Comparison of ENCODE assay signal across 8 cellular contexts in the genomic region with DNA sequence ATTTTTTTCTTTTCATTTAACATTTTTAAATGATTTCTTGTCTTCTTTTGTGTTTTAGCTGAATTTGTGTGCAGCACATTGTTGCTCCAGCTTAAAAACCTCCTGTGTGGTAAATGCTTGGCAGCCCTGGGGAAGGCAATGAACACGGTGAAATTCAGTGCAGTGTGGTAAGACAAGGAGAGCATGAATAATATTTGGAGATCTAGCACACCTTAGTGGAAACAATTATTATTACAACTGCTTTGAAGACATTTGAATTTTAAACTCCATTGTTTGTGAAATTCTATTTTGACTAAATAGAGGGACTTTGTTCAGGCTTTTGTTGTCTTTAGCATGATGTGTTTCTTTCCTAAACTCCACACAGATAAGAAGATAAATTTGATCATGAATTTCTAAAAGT.
DNase-seq lines count a peak whose midpoint lies in the region; ATAC-seq and TF ChIP-seq lines count a peak whose summit lies in the region.

No MANE protein-coding gene starts in this region.

- no peak for TF ChIP-seq POLR2A in prostate gland (IDR thresholded peaks at IDR 0.05)

- intact Hi-C loops in prostate gland (cut with DNase I), result no loop called here

- DNase-seq in COLO829 (ENCODE audit: low spot score) (peak; percentile 57), SK-N-MC (ENCODE audit: low read depth, low spot score) (peak; percentile 72), foreskin melanocyte (peak; percentile 5), prostate gland (ENCODE audit: low spot score) (peak; percentile 31), COLO668 (lab: John Stamatoyannopoulos, UW; ENCODE audit: unreplicated experiment) (no peak)
- no peak for DNase-seq in activated T-cell treated with anti-CD3 and anti-CD28 coated beads, Interleukin-2, amount 50 U/mL, for 48 hours
- no peak for DNase-seq in activated T-cell treated with anti-CD3 and anti-CD28 coated beads, Interleukin-2, amount 50 U/mL, for 4 hours

- no peaks in the 10 kb centered on the region for H3K79me2 ChIP-seq in Loucy (ENCODE audit: insufficient read depth, low read length)

- H3K9me3 ChIP-seq in Loucy (ENCODE audit: insufficient read depth, low read depth, low read length) (no peaks in the 10 kb centered on the region), SK-N-MC (ENCODE audit: low read depth, low read length) (no peaks in the 10 kb centered on the region), prostate gland (no peaks in the 10 kb centered on the region)

- no peaks in the 10 kb centered on the region for H3F3A ChIP-seq in Loucy (ENCODE audit: low read depth)

- no peaks in the 10 kb centered on the region for H4K20me1 ChIP-seq in Loucy (ENCODE audit: insufficient read depth, low read length, poor library complexity, severe bottlenecking)

- H3K27ac ChIP-seq in SK-N-MC (peak overlapping the region; percentile 78), prostate gland (no peak overlapping the region)

- no peak for ATAC-seq in activated T-cell treated with anti-CD3 and anti-CD28 coated beads, Interleukin-2, amount 50 U/mL, for 4 hours

- TF ChIP-seq CTCF in Loucy (conservative IDR thresholded peaks at IDR 0.05; ENCODE audit: low read length), result peak; percentile 54
- TF ChIP-seq CTCF in prostate gland (IDR thresholded peaks at IDR 0.05), result peak; percentile 33 to 80 (median 64)

- H2AFZ ChIP-seq in Loucy (ENCODE audit: low read length), result no peak overlapping the region

- H3K9ac ChIP-seq in Loucy (ENCODE audit: low read depth, low read length, poor library complexity, severe bottlenecking) (no peak overlapping the region), SK-N-MC (ENCODE audit: insufficient read length) (peak overlapping the region; percentile 58)

- no peak overlapping the region for H3K4me3 Mint-ChIP-seq in activated T-cell treated with anti-CD3 and anti-CD28 coated beads, Interleukin-2, amount 50 U/mL, for 4 hours

- H3K9me3 Mint-ChIP-seq in activated T-cell treated with anti-CD3 and anti-CD28 coated beads, Interleukin-2, amount 50 U/mL, for 4 hours, result peaks cover 11% of the 10 kb centered on the region

- H3K4me3 ChIP-seq in Loucy (ENCODE audit: low read length, poor library complexity, severe bottlenecking) (no peak overlapping the region), SK-N-MC (peak overlapping the region; percentile 31; the same call in 1 of the 2 replicates), prostate gland (no peak overlapping the region)

- no peaks in the 10 kb centered on the region for H3K36me3 Mint-ChIP-seq in activated T-cell treated with anti-CD3 and anti-CD28 coated beads, Interleukin-2, amount 50 U/mL, for 4 hours (ENCODE audit: insufficient read depth)

- 0% methylated on average over 1 of the region's 1 CpG for WGBS in prostate gland

- no peak overlapping the region for H3K4me2 ChIP-seq in Loucy (ENCODE audit: low read depth, low read length, poor library complexity, severe bottlenecking)

- no peaks in the 10 kb centered on the region for H3K4me1 ChIP-seq in Loucy (ENCODE audit: insufficient read depth, low read length, poor library complexity, severe bottlenecking)
- H3K4me1 ChIP-seq in prostate gland (replicated peaks), result no peaks in the 10 kb centered on the region

- H3K27me3 ChIP-seq in Loucy (ENCODE audit: insufficient read depth, low read length, poor library complexity, severe bottlenecking) (no peaks in the 10 kb centered on the region), prostate gland (replicated peaks; ENCODE audit: insufficient read depth) (no peaks in the 10 kb centered on the region)

- H3K9me2 ChIP-seq in Loucy (replicated peaks; ENCODE audit: low read depth, low read length), result no peaks in the 10 kb centered on the region

- H3K36me3 ChIP-seq in Loucy (ENCODE audit: insufficient read depth, low read length) (no peaks in the 10 kb centered on the region), SK-N-MC (ENCODE audit: insufficient read depth, low read length) (no peaks in the 10 kb centered on the region), prostate gland (no peaks in the 10 kb centered on the region)

- H3K4me1 Mint-ChIP-seq in activated T-cell treated with anti-CD3 and anti-CD28 coated beads, Interleukin-2, amount 50 U/mL, for 4 hours (ENCODE audit: low read depth), result no peaks in the 10 kb centered on the region

- no peaks in the 10 kb centered on the region for H3K27me3 Mint-ChIP-seq in activated T-cell treated with anti-CD3 and anti-CD28 coated beads, Interleukin-2, amount 50 U/mL, for 4 hours (ENCODE audit: low read depth)

Comparison
In these comparisons a context has a peak if more than half of its experiments do, and no peak if none do; other contexts are left out.
1. DNase-seq: peak in COLO829 (single experiment), SK-N-MC (single experiment), foreskin melanocyte (single experiment) and prostate gland (single experiment); none in activated T-cell treated with anti-CD3 and anti-CD28 coated beads, Interleukin-2, amount 50 U/mL, for 48 hours (0 of 2), activated T-cell treated with anti-CD3 and anti-CD28 coated beads, Interleukin-2, amount 50 U/mL, for 4 hours (single experiment) and COLO668 (single experiment).